9 cellular contexts compared by ENCODE assay signal in genomic region chr18:57441395-57441794, GRCh38. TPM values are rescaled to one million over a fixed set of nuclear protein-coding genes. Genes with fewer than 3 reads are reported as not detected.
DNase-seq lines count a peak whose midpoint lies in the region; ATAC-seq and TF ChIP-seq lines count a peak whose summit lies in the region.
"Had no signal": no experiment of that assay in that cellular context is flagged by ENCODE, and none has a peak within 500 bp of the region (broad histone marks: within the 10 kb centered on the region; RNA-seq: fewer than 3 reads in every experiment).

No MANE protein-coding gene starts in this region.

- H3K36me3 ChIP-seq in mammary epithelial cell (ENCODE audit: insufficient read depth, low read length), result no peaks in the 10 kb centered on the region
- H3K36me3 ChIP-seq: right atrium auricular region had no signal

- BruUV-seq in mammary epithelial cell (replicated peaks; lab: Mats Ljungman, UMichigan), result no TSS peak

- no peaks in the 10 kb centered on the region for H3K9me3 ChIP-seq in mammary epithelial cell (replicated peaks; ENCODE audit: insufficient read depth, low read length)
- H3K9me3 ChIP-seq: right atrium auricular region had no signal

- peaks cover 11% of the 10 kb centered on the region for H3K4me1 ChIP-seq in mammary epithelial cell (ENCODE audit: insufficient read depth, low read length)

- peak; percentile 48 for ATAC-seq in HG02610 (IDR thresholded peaks at IDR 0.05; ENCODE audit: unreplicated experiment)
- no peak for ATAC-seq in naive thymus-derived CD8-positive, alpha-beta T cell
- no peak for ATAC-seq in HG02571 (IDR thresholded peaks at IDR 0.05; ENCODE audit: unreplicated experiment)

- H3K4me2 ChIP-seq in mammary epithelial cell (ENCODE audit: insufficient read depth, low read depth, low read length), result no peak overlapping the region

- H3K4me1 Mint-ChIP-seq in naive thymus-derived CD8-positive, alpha-beta T cell, result peaks cover 20 to 46% (median 38%) of the 10 kb centered on the region in 4 donors

- peaks cover 0 to 5% (median 4%) of the 10 kb centered on the region in 3 donors for H3K36me3 Mint-ChIP-seq in naive thymus-derived CD8-positive, alpha-beta T cell

- no peak for TF ChIP-seq CTCF in mammary epithelial cell (conservative IDR thresholded peaks at IDR 0.05 in 1 of 2, IDR thresholded peaks at IDR 0.05 in 1 of 2; ENCODE audit: extremely low read depth in 1 of 2, insufficient read depth in 1 of 2, low read depth in 1 of 2, low read length in 2 of 2)

- intact Hi-C loops in mammary epithelial cell (cut with micrococcal nuclease), result no loop called here

- H3K4me3 ChIP-seq in mammary epithelial cell (replicated peaks in 1 of 3; ENCODE audit: insufficient read depth in 1 of 3, low read depth in 2 of 3, low read length in 3 of 3), result peak overlapping the region in 1 of 3 experiments; percentile 1
- H3K4me3 ChIP-seq: right atrium auricular region had no signal

- H3K9me3 Mint-ChIP-seq in naive thymus-derived CD8-positive, alpha-beta T cell, result peaks cover 0 to 4% (median 0%) of the 10 kb centered on the region in 9 donors

- DNase-seq in ELF-1 (ENCODE audit: low read depth, low spot score) (peak; percentile 41), mammary epithelial cell (peak; percentile 35), NCI-H2081 (lab: John Stamatoyannopoulos, UW) (no peak), NCI-H1105 (lab: John Stamatoyannopoulos, UW) (no peak), NCI-H2107 (lab: John Stamatoyannopoulos, UW) (no peak)
- DNase-seq in naive thymus-derived CD8-positive, alpha-beta T cell, result no peak

- POLR2A ChIA-PET in naive thymus-derived CD8-positive, alpha-beta T cell (lab: Charles Lee), result no interaction called here

- peaks cover 61% of the 10 kb centered on the region for H3K27me3 ChIP-seq in mammary epithelial cell (ENCODE audit: insufficient read depth, low read length)

- H3K9ac ChIP-seq in mammary epithelial cell (ENCODE audit: insufficient read depth, low read length), result no peak overlapping the region

- H3K79me2 ChIP-seq in mammary epithelial cell (ENCODE audit: insufficient read depth, low read length), result no peaks in the 10 kb centered on the region

- H3K27me3 Mint-ChIP-seq in naive thymus-derived CD8-positive, alpha-beta T cell, result peaks cover 55 to 93% (median 76%) of the 10 kb centered on the region in 5 donors

- H3K27ac Mint-ChIP-seq in naive thymus-derived CD8-positive, alpha-beta T cell, result no peak overlapping the region

- H4K20me1 ChIP-seq in mammary epithelial cell (ENCODE audit: insufficient read depth, low read length), result peaks cover 3% of the 10 kb centered on the region

- in situ Hi-C loops in mammary epithelial cell (cut with MboI; ENCODE audit: low sequenced_read_pairs in 2 of 2), result no loop called here

- no peak overlapping the region for H3K27ac ChIP-seq in mammary epithelial cell (ENCODE audit: insufficient read depth, low read depth, low read length)
- H3K27ac ChIP-seq: right atrium auricular region had no signal

- peak overlapping the region in 8 of 10 donors; percentile 11 to 75 (median 48) for H3K4me3 Mint-ChIP-seq in naive thymus-derived CD8-positive, alpha-beta T cell

- WGBS in mammary epithelial cell (ENCODE audit: low coverage, missing lambda C conversion rate), result 8% methylated on average over 14 of the region's 32 CpGs

- H2AFZ ChIP-seq in mammary epithelial cell (ENCODE audit: low read depth, low read length), result peak overlapping the region; percentile 17

- CTCF ChIA-PET in mammary epithelial cell (lab: Charles Lee; ENCODE audit: low non-redundant PET), result no interaction called here

- dilution Hi-C loops in mammary epithelial cell (cut with HindIII; ENCODE audit: low sequenced_read_pairs), result no loop called here

RNA-seq across cellular contexts. Expression of gene ONECUT2, which starts 6.2 kb away (rescaled TPM):
- under 1 TPM; under 0.01 to 0.31 TPM for total RNA-seq in mammary epithelial cell
- polyA plus RNA-seq in mammary epithelial cell, result 0.01 TPM
- 0.57 TPM for polyA minus RNA-seq in mammary epithelial cell
- total RNA-seq in naive thymus-derived CD8-positive, alpha-beta T cell, result not detected
- polyA plus RNA-seq in naive thymus-derived CD8-positive, alpha-beta T cell, result not detected

Comparison
In these comparisons a context has a peak if more than half of its experiments do, and no peak if none do; other contexts are left out.
1. DNase-seq: peak in ELF-1 (single experiment) and mammary epithelial cell (single experiment); none in naive thymus-derived CD8-positive, alpha-beta T cell (0 of 10), NCI-H2081 (0 of 2), NCI-H1105 (single experiment) and NCI-H2107 (single experiment).